20 cellular contexts compared by ENCODE assay signal in the genomic region with DNA sequence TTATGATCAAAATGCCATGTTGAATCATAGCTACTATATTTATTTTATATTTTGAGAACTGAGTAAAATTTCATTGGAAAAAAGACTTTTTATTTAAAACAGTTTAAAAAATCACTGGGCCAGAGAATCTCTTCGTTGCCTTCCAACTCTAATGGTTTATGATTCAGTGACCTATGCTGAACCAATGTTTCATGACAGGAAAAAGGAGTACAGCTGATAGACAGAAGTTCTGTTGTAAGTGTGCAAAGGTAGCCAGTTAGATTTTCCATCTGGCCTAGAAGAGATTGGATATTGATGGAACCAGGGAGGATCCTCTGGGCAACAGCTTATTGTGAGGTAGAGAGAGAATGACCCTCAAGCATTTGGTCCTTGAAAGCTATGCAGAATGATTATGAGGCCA.
"Had no signal": no experiment of that assay in that cellular context is flagged by ENCODE, and none has a peak within 500 bp of the region (broad histone marks: within the 10 kb centered on the region; RNA-seq: fewer than 3 reads in every experiment).

No MANE protein-coding gene starts in this region.

- H3K9me3 ChIP-seq: gastrocnemius medialis, left ventricle myocardium inferior, psoas muscle, suprapubic skin, upper lobe of left lung had no signal

- H3K27me3 ChIP-seq: gastrocnemius medialis, heart right ventricle, suprapubic skin, upper lobe of left lung had no signal

- H3K36me3 ChIP-seq: gastrocnemius medialis, heart right ventricle, left ventricle myocardium inferior, suprapubic skin, upper lobe of left lung had no signal

- H3K27ac ChIP-seq: coronary artery, gastrocnemius medialis, heart right ventricle, left ventricle myocardium inferior, psoas muscle, suprapubic skin, upper lobe of left lung had no signal

- ATAC-seq: activated CD4-positive, CD25-positive, alpha-beta regulatory T cell treated with anti-CD3 and anti-CD28 coated beads, Interleukin-2, amount 50 U/mL, for 24 hours; gastrocnemius medialis; heart right ventricle; psoas muscle; stimulated activated naive CD8-positive, alpha-beta T cell treated with anti-CD3 and anti-CD28 coated beads, Interleukin-15, Interleukin-2, amounts not matched to agents 100 U/mL and 50 U/mL, for 24 hours had no signal

- H3K4me3 ChIP-seq: coronary artery, gastrocnemius medialis, heart right ventricle, left ventricle myocardium inferior, psoas muscle, suprapubic skin, upper lobe of left lung had no signal

- FAIRE-seq: kidney had no signal

- H3K4me1 ChIP-seq: gastrocnemius medialis, heart right ventricle, left ventricle myocardium inferior, psoas muscle, suprapubic skin, upper lobe of left lung had no signal

- DNase-seq: activated effector memory CD4-positive, alpha-beta T cell treated with anti-CD3 and anti-CD28 coated beads, Interleukin-2, amount 50 U/mL, for 16 hours; activated T-cell treated with anti-CD3 and anti-CD28 coated beads, Interleukin-2, amount 50 U/mL, for 1 hour; aorta; caudate nucleus; effector CD8-positive, alpha-beta T cell; erythroblast; gastrocnemius medialis; heart right ventricle; kidney; left ventricle myocardium inferior; mesenchymal stem cell; nephron progenitor cell; psoas muscle; stimulated activated CD4-positive, alpha-beta T cell treated with anti-CD3 and anti-CD28 coated beads, Interleukin-4, amount 100 ng/mL, for 1 hour; stimulated activated CD8-positive, alpha-beta memory T cell treated with anti-CD3 and anti-CD28 coated beads, Interleukin-4, amount 100 ng/mL, for 48 hours; stimulated activated naive CD8-positive, alpha-beta T cell treated with anti-CD3 and anti-CD28 coated beads, Interleukin-15, Interleukin-2, amounts not matched to agents 100 U/mL and 50 U/mL, for 24 hours; upper lobe of left lung had no signal
